ENCODE assay signal across 24 cellular contexts in genomic region chr14:79639638-79640037, GRCh38.
"Had no signal": no experiment of that assay in that cellular context is flagged by ENCODE, and none has a peak within 500 bp of the region (broad histone marks: within the 10 kb centered on the region; RNA-seq: fewer than 3 reads in every experiment).

No MANE protein-coding gene starts in this region.

- ATAC-seq: activated CD4-positive, CD25-positive, alpha-beta regulatory T cell treated with anti-CD3 and anti-CD28 coated beads, Interleukin-2, amount 50 U/mL, for 24 hours; activated CD8-positive, alpha-beta T cell treated with anti-CD3 and anti-CD28 coated beads for 36 hours; activated T-cell treated with anti-CD3 and anti-CD28 coated beads, Interleukin-2, amount 50 U/mL, for 72 hours; SK-N-SH treated with all-trans-retinoic acid at 6 μM for 48 hours had no signal

- H3K9me3 Mint-ChIP-seq: activated CD8-positive, alpha-beta T cell treated with anti-CD3 and anti-CD28 coated beads for 36 hours had no signal

- DNase-seq: activated CD4-positive, alpha-beta T cell treated with anti-CD3 and anti-CD28 coated beads for 4 hours; activated CD8-positive, alpha-beta memory T cell treated with anti-CD3 and anti-CD28 coated beads, Interleukin-2, amount 50 U/mL, for 4 hours; activated CD8-positive, alpha-beta T cell treated with anti-CD3 and anti-CD28 coated beads for 36 hours; activated gamma-delta T cell treated with Interleukin-2 at 50 U/mL for 16 hours; activated naive CD4-positive, alpha-beta T cell treated with anti-CD3 and anti-CD28 coated beads, Interleukin-2, amount 10 ng/mL, durations not matched to agents 7 days and 5 days; activated naive CD8-positive, alpha-beta T cell treated with anti-CD3 and anti-CD28 coated beads for 36 hours; activated T-cell treated with anti-CD3 and anti-CD28 coated beads, Interleukin-2, amount 50 U/mL, for 72 hours; caudate nucleus; KG1; NCI-H1092; NCI-H1417; NCI-H2029; NCI-H2107; NCI-H345; NCI-H510A; NCI-H526 treated with DMSO at 0.1 percent for 48 hours; SHP77; SW 1271 had no signal

- H3K4me3 ChIP-seq: breast epithelium, SJSA1 had no signal

- H3K4me3 Mint-ChIP-seq: activated CD8-positive, alpha-beta T cell treated with anti-CD3 and anti-CD28 coated beads for 36 hours; activated naive CD4-positive, alpha-beta T cell treated with anti-CD3 and anti-CD28 coated beads, Interleukin-2, amount 10 ng/mL, durations not matched to agents 7 days and 5 days; activated naive CD8-positive, alpha-beta T cell treated with anti-CD3 and anti-CD28 coated beads for 36 hours; activated T-cell treated with anti-CD3 and anti-CD28 coated beads, Interleukin-2, amount 50 U/mL, for 72 hours; T-helper 1 cell treated with Interleukin-12 subunit alpha and Interleukin-12 subunit beta and Interleukin-4 antibody, amounts not matched to agents 30 μg/mL and 1 μg/mL, for 36 hours had no signal

- H3K27me3 Mint-ChIP-seq: activated CD8-positive, alpha-beta T cell treated with anti-CD3 and anti-CD28 coated beads for 36 hours; activated naive CD4-positive, alpha-beta T cell treated with anti-CD3 and anti-CD28 coated beads, Interleukin-2, amount 10 ng/mL, durations not matched to agents 7 days and 5 days; activated naive CD8-positive, alpha-beta T cell treated with anti-CD3 and anti-CD28 coated beads for 36 hours had no signal

- H3K9me3 ChIP-seq: breast epithelium, SJSA1 had no signal

- H3K27ac Mint-ChIP-seq: activated CD8-positive, alpha-beta T cell treated with anti-CD3 and anti-CD28 coated beads for 36 hours; activated naive CD4-positive, alpha-beta T cell treated with anti-CD3 and anti-CD28 coated beads, Interleukin-2, amount 10 ng/mL, durations not matched to agents 7 days and 5 days; activated naive CD8-positive, alpha-beta T cell treated with anti-CD3 and anti-CD28 coated beads for 36 hours; activated T-cell treated with anti-CD3 and anti-CD28 coated beads, Interleukin-2, amount 50 U/mL, for 72 hours; activated T-helper 2 cell treated with anti-CD3 and anti-CD28 coated beads, Interferon-gamma antibody, Interleukin-2, Interleukin-4, amounts not matched to agents 10 μg/mL and 5 μg/mL and 100 μg/mL, durations not matched to agents 14 hours and 24 hours and 36 hours; T-helper 1 cell treated with Interleukin-12 subunit alpha and Interleukin-12 subunit beta and Interleukin-4 antibody, amounts not matched to agents 30 μg/mL and 1 μg/mL, for 36 hours had no signal

- H3K27me3 ChIP-seq: breast epithelium, SJSA1 had no signal

- H3K27ac ChIP-seq: breast epithelium, SJSA1 had no signal

- H3K4me1 ChIP-seq: breast epithelium, SJSA1 had no signal

- H3K36me3 Mint-ChIP-seq: activated naive CD4-positive, alpha-beta T cell treated with anti-CD3 and anti-CD28 coated beads, Interleukin-2, amount 10 ng/mL, durations not matched to agents 7 days and 5 days; activated naive CD8-positive, alpha-beta T cell treated with anti-CD3 and anti-CD28 coated beads for 36 hours had no signal

- H3K36me3 ChIP-seq: breast epithelium, SJSA1 had no signal

- H3K4me1 Mint-ChIP-seq: activated naive CD4-positive, alpha-beta T cell treated with anti-CD3 and anti-CD28 coated beads, Interleukin-2, amount 10 ng/mL, durations not matched to agents 7 days and 5 days; activated naive CD8-positive, alpha-beta T cell treated with anti-CD3 and anti-CD28 coated beads for 36 hours had no signal
